Comparison of ENCODE assay signal across 17 cellular contexts in genomic region chr1:201253906-201254624, GRCh38. TPM values are rescaled to one million over a fixed set of nuclear protein-coding genes. Genes with fewer than 3 reads are reported as not detected.
A peak's percentile ranks its signal among the peaks of the same experiment; 100 is the strongest.
DNase-seq lines count a peak whose midpoint lies in the region; ATAC-seq and TF ChIP-seq lines count a peak whose summit lies in the region.
"Had no signal": no experiment of that assay in that cellular context is flagged by ENCODE, and none has a peak within 500 bp of the region (broad histone marks: within the 10 kb centered on the region; RNA-seq: fewer than 3 reads in every experiment).

No MANE protein-coding gene starts in this region.

- CTCF ChIA-PET in PC-3 (lab: Charles Lee) = interaction anchor here (0.6 to 1.6 kb wide), 7 partner anchors 10 to 108 kb away, joined by 3 to 13 read pairs (median 4); partner anchors contain the start of gene TMEM9

- H3K27ac ChIP-seq in left ventricle myocardium inferior (replicated peaks) = no peak overlapping the region
- H3K27ac ChIP-seq in PC-3 (ENCODE audit: low read length) = no peak overlapping the region
- H3K27ac ChIP-seq: adrenal gland, cardiac muscle cell, transverse colon had no signal

- no peak overlapping the region for H3K9ac ChIP-seq in PC-3 (ENCODE audit: low read length)

- H3K9me2 ChIP-seq in PC-3 (replicated peaks; ENCODE audit: low read length) = no peaks in the 10 kb centered on the region

- no peaks in the 10 kb centered on the region for H3K4me1 ChIP-seq in left ventricle myocardium inferior
- H3K4me1 ChIP-seq in PC-3 (ENCODE audit: insufficient read depth, low read length) = no peaks in the 10 kb centered on the region
- H3K4me1 ChIP-seq: adrenal gland, transverse colon had no signal

- POLR2A ChIA-PET in PC-3 (lab: Charles Lee; ENCODE audit: unreplicated experiment) = interaction anchor here (0.6 kb wide), 1 partner anchor 24 kb away, joined by 5 read pairs; no protein-coding TSS in a partner anchor

- H3F3A ChIP-seq in PC-3 (ENCODE audit: low read length, unreplicated experiment) = no peaks in the 10 kb centered on the region

- intact Hi-C loops in left cardiac atrium (cut with DNase I) = loop anchor here (2.0 to 5.0 kb wide), 3 partner anchors 93 to 153 kb away; no protein-coding TSS in a partner anchor
- intact Hi-C loops in left ventricle myocardium inferior (cut with micrococcal nuclease) = loop anchor here (10.0 kb wide), 1 partner anchor 91 kb away; no protein-coding TSS in a partner anchor
- intact Hi-C loops in PC-3 (cut with micrococcal nuclease) = loop anchor here (1.0 kb wide), 2 partner anchors 92 to 107 kb away; no protein-coding TSS in a partner anchor
- intact Hi-C loops in sciatic nerve (cut with DNase I) = loop anchor here (10.0 kb wide), 3 partner anchors 111 to 261 kb away; no protein-coding TSS in a partner anchor

- H3K4me3 ChIP-seq in left ventricle myocardium inferior (no peak overlapping the region), PC-3 (ENCODE audit: low read length) (no peak overlapping the region)
- H3K4me3 ChIP-seq: adrenal gland, cardiac muscle cell, transverse colon had no signal

- no peak for TF ChIP-seq CTCF in left ventricle myocardium inferior (IDR thresholded peaks at IDR 0.05; ENCODE audit: borderline replicate concordance)
- TF ChIP-seq CTCF in PC-3 (conservative IDR thresholded peaks at IDR 0.05; ENCODE audit: low read depth, low read length) = no peak; the same call in 1 of the 2 replicates

- H2AFZ ChIP-seq in PC-3 (ENCODE audit: low read length) = no peak overlapping the region

- peak; percentile 9 to 51 for ATAC-seq in left cardiac atrium
- ATAC-seq in PC-3 = peak; percentile 17
- peak; percentile 27 for ATAC-seq in esophagus mucosa
- ATAC-seq in sciatic nerve = peak; percentile 33
- ATAC-seq in HG03378 (IDR thresholded peaks at IDR 0.05; ENCODE audit: unreplicated experiment) = no peak
- ATAC-seq in GM21717 (IDR thresholded peaks at IDR 0.05; ENCODE audit: unreplicated experiment) = no peak

- no peaks in the 10 kb centered on the region for H3K79me2 ChIP-seq in PC-3 (ENCODE audit: low read length)

- no peaks in the 10 kb centered on the region for H4K20me1 ChIP-seq in PC-3 (ENCODE audit: low read length)

- no peak for DNase-seq in left cardiac atrium
- DNase-seq in left ventricle myocardium inferior = no peak
- no peak for DNase-seq in PC-3
- DNase-seq in sciatic nerve (ENCODE audit: low spot score) = no peak
- no peak for DNase-seq in activated CD8-positive, alpha-beta memory T cell treated with anti-CD3 and anti-CD28 coated beads, Interleukin-2, amount 50 U/mL, for 4 hours
- DNase-seq: NCI-H187 treated with DMSO at 0.1 percent for 48 hours had no signal

- H3K36me3 ChIP-seq in left ventricle myocardium inferior (no peaks in the 10 kb centered on the region), PC-3 (ENCODE audit: low read depth, low read length) (no peaks in the 10 kb centered on the region)
- H3K36me3 ChIP-seq: adrenal gland, cardiac muscle cell, transverse colon had no signal

- BruUV-seq in PC-3 (replicated peaks; lab: Mats Ljungman, UMichigan) = no TSS peak

- H3K27me3 ChIP-seq in left ventricle myocardium inferior (ENCODE audit: low read depth) (peaks cover 15% of the 10 kb centered on the region), PC-3 (ENCODE audit: low read length) (no peaks in the 10 kb centered on the region)
- H3K27me3 ChIP-seq: adrenal gland had no signal

- no peak overlapping the region for H3K4me2 ChIP-seq in PC-3 (ENCODE audit: low read length)

- H3K9me3 ChIP-seq in left ventricle myocardium inferior (replicated peaks) = no peaks in the 10 kb centered on the region
- H3K9me3 ChIP-seq in PC-3 (ENCODE audit: low read length) = no peaks in the 10 kb centered on the region
- H3K9me3 ChIP-seq: adrenal gland, transverse colon had no signal

RNA-seq across cellular contexts. Expression of gene PKP1, which starts 29.2 kb away (rescaled TPM):
- 1 to 10 TPM in 1 of 2 donors, under 1 TPM in 1; 0.77 to 1.0 TPM for total RNA-seq in left cardiac atrium
- total RNA-seq in left ventricle myocardium inferior = 0.38 TPM
- total RNA-seq in PC-3 (2014; rRNA removed) = 211 and 259 TPM in 2 replicates
- 608 TPM for total RNA-seq in esophagus mucosa
- total RNA-seq in sciatic nerve = 8.2 TPM
- total RNA-seq: activated B cell treated with CpG ODN at 0.5 μM for 24 hours; activated CD8-positive, alpha-beta memory T cell treated with anti-CD3 and anti-CD28 coated beads for 36 hours; activated T-helper 17 cell treated with anti-CD3 and anti-CD28 coated beads, Interleukin-2, amount 50 U/mL, for 72 hours; H4; lung microvascular endothelial cell had no signal

Comparison
In these comparisons a context has a peak if more than half of its experiments do, and no peak if none do; other contexts are left out.
1. ATAC-seq: peak in left cardiac atrium (2 of 2), PC-3 (single experiment), esophagus mucosa (single experiment) and sciatic nerve (single experiment); none in HG03378 (single experiment) and GM21717 (single experiment).
2. RNA of gene PKP1, which starts 29.2 kb away (total RNA-seq): 608 TPM in esophagus mucosa (single experiment) and 211 to 259 TPM in PC-3; 8.2 TPM in sciatic nerve (single experiment), 0.77 to 1.0 TPM in left cardiac atrium and 0.38 TPM in left ventricle myocardium inferior (single experiment); every median in the first group is over 10 times any median in the second.